In the genomic region with DNA sequence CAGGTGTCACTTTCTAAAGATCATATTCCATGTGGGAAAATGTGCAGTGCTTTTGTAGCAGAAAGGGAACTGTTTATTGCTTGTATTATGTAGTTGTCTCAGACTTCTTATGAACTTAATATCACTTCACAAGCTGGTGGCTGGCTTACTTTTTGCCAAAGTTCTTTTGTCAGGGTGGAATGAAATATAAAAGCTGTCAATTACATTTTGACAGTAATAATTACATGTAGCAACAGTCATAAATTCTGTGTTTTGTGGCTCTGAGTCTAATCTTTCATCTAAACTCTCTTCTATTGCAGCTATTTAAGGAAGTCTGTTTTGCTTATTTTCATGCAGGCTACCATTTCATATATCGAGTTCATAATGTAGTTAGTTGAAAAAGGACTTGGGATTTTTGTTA, we compare ENCODE assay signal across 20 cellular contexts.
"Had no signal": no experiment of that assay in that cellular context is flagged by ENCODE, and none has a peak within 500 bp of the region (broad histone marks: within the 10 kb centered on the region; RNA-seq: fewer than 3 reads in every experiment).

No MANE protein-coding gene starts in this region.

- H3K27ac Mint-ChIP-seq: naive B cell; nephron progenitor cell; stimulated activated naive B cell treated with anti-CD40 and anti-IgM and Interleukin-4, amounts not matched to agents 10 μg/mL and 1 μg/mL and 100 μg/mL, for 72 hours; stimulated activated naive CD8-positive, alpha-beta T cell treated with anti-CD3 and anti-CD28 coated beads, Interleukin-15, amount 100 ng/mL, for 72 hours had no signal

- H3K36me3 ChIP-seq: neutrophil, tibial nerve, upper lobe of right lung, vagina had no signal

- H3K4me1 ChIP-seq: testis, tibial nerve, upper lobe of right lung, vagina had no signal

- ATAC-seq: left cardiac atrium; sciatic nerve; stimulated activated naive B cell treated with anti-CD40 and anti-IgM and Interleukin-4, amounts not matched to agents 10 μg/mL and 1 μg/mL and 100 μg/mL, for 72 hours; stimulated activated naive CD8-positive, alpha-beta T cell treated with anti-CD3 and anti-CD28 coated beads, Interleukin-15, amount 100 ng/mL, for 72 hours; upper lobe of right lung had no signal

- H3K36me3 Mint-ChIP-seq: naive B cell; stimulated activated naive B cell treated with anti-CD40 and anti-IgM and Interleukin-4, amounts not matched to agents 10 μg/mL and 1 μg/mL and 100 μg/mL, for 72 hours had no signal

- H3K4me3 ChIP-seq: dorsolateral prefrontal cortex, hepatocyte, testis, tibial nerve, upper lobe of right lung, vagina had no signal

- H3K4me1 Mint-ChIP-seq: naive B cell; stimulated activated naive B cell treated with anti-CD40 and anti-IgM and Interleukin-4, amounts not matched to agents 10 μg/mL and 1 μg/mL and 100 μg/mL, for 72 hours; stimulated activated naive CD8-positive, alpha-beta T cell treated with anti-CD3 and anti-CD28 coated beads, Interleukin-15, amount 100 ng/mL, for 72 hours had no signal

- H3K27ac ChIP-seq: dorsolateral prefrontal cortex, hepatocyte, neutrophil, testis, tibial nerve, upper lobe of right lung, vagina had no signal

- H3K27me3 Mint-ChIP-seq: stimulated activated naive CD8-positive, alpha-beta T cell treated with anti-CD3 and anti-CD28 coated beads, Interleukin-15, amount 100 ng/mL, for 72 hours had no signal

- DNase-seq: dorsolateral prefrontal cortex; effector CD8-positive, alpha-beta T cell; foreskin melanocyte; head of caudate nucleus; kidney; left cardiac atrium; mesendoderm; naive B cell; nephron progenitor cell; stimulated activated CD4-positive, alpha-beta T cell treated with anti-CD3 and anti-CD28 coated beads, Interleukin-2, amount 100 ng/mL, for 24 hours; stimulated activated CD4-positive, alpha-beta T cell treated with anti-CD3 and anti-CD28 coated beads, Interleukin-4, amount 100 ng/mL, for 4 hours; stimulated activated naive B cell treated with anti-CD40 and anti-IgM and Interleukin-4, amounts not matched to agents 10 μg/mL and 1 μg/mL and 100 μg/mL, for 72 hours; stimulated activated naive CD8-positive, alpha-beta T cell treated with anti-CD3 and anti-CD28 coated beads, Interleukin-15, amount 100 ng/mL, for 72 hours; testis; upper lobe of right lung had no signal

- H3K4me3 Mint-ChIP-seq: naive B cell; nephron progenitor cell; stimulated activated naive B cell treated with anti-CD40 and anti-IgM and Interleukin-4, amounts not matched to agents 10 μg/mL and 1 μg/mL and 100 μg/mL, for 72 hours; stimulated activated naive CD8-positive, alpha-beta T cell treated with anti-CD3 and anti-CD28 coated beads, Interleukin-15, amount 100 ng/mL, for 72 hours had no signal

- H3K9me3 ChIP-seq: neutrophil, testis, tibial nerve, upper lobe of right lung, vagina had no signal

- H3K9me3 Mint-ChIP-seq: naive B cell; nephron progenitor cell; stimulated activated naive B cell treated with anti-CD40 and anti-IgM and Interleukin-4, amounts not matched to agents 10 μg/mL and 1 μg/mL and 100 μg/mL, for 72 hours; stimulated activated naive CD8-positive, alpha-beta T cell treated with anti-CD3 and anti-CD28 coated beads, Interleukin-15, amount 100 ng/mL, for 72 hours had no signal
